Comparison of ENCODE assay signal across 9 cellular contexts in genomic region chr20:25053207-25054132, GRCh38. TPM values are rescaled to one million over a fixed set of nuclear protein-coding genes. Genes with fewer than 3 reads are reported as not detected.
A peak's percentile ranks its signal among the peaks of the same experiment; 100 is the strongest.
DNase-seq lines count a peak whose midpoint lies in the region; ATAC-seq and FAIRE-seq lines count a peak whose summit lies in the region.
"Had no signal": no experiment of that assay in that cellular context is flagged by ENCODE, and none has a peak within 500 bp of the region (broad histone marks: within the 10 kb centered on the region; RNA-seq: fewer than 3 reads in every experiment).

No MANE protein-coding gene starts in this region.

- peak; percentile 41 for FAIRE-seq in GM18507 (lab: Jason Lieb, UNC)

- H3K4me1 ChIP-seq in adipocyte (ENCODE audit: control insufficient read depth, insufficient read depth, low read length) (peaks cover 71% of the 10 kb centered on the region), right cardiac atrium (ENCODE audit: control insufficient read depth, insufficient read depth, low read length) (peaks cover 44% of the 10 kb centered on the region)

- DNase-seq in GM18507 (ENCODE audit: extremely low spot score, insufficient read length, low read depth): no peak
- DNase-seq in adipocyte (ENCODE audit: low read depth): peak; percentile 52
- DNase-seq in right cardiac atrium: peak; percentile 66 to 88 (median 80)
- peak; percentile 35 for DNase-seq in stromal cell of bone marrow (ENCODE audit: low read depth)
- DNase-seq in activated gamma-delta T cell (lab: John Stamatoyannopoulos, UW): no peak
- DNase-seq in NCI-H510A treated with DMSO at 0.1 percent for 48 hours (lab: John Stamatoyannopoulos, UW): no peak
- DNase-seq in iPS-NIHi11 (ENCODE audit: low spot score): no peak
- DNase-seq: activated CD4-positive, alpha-beta T cell treated with anti-CD3 and anti-CD28 coated beads for 4 hours had no signal

- H3K4me3 ChIP-seq in adipocyte (ENCODE audit: low read length): peak overlapping the region; percentile 40
- H3K4me3 ChIP-seq in right cardiac atrium (ENCODE audit: low read length): no peak overlapping the region

- H3K27me3 ChIP-seq in adipocyte (replicated peaks; ENCODE audit: control insufficient read depth, insufficient read depth, low read length): peaks cover under 1% of the 10 kb centered on the region
- no peaks in the 10 kb centered on the region for H3K27me3 ChIP-seq in right cardiac atrium (ENCODE audit: control insufficient read depth, insufficient read depth)

- intact Hi-C loops in right cardiac atrium (cut with DNase I): no loop called here

- H3K9me3 ChIP-seq in adipocyte (ENCODE audit: control insufficient read depth, low read length) (no peaks in the 10 kb centered on the region), right cardiac atrium (ENCODE audit: control insufficient read depth, low read length) (no peaks in the 10 kb centered on the region)

- peak overlapping the region; percentile 95 for H3K27ac ChIP-seq in right cardiac atrium (ENCODE audit: low read length)

- peak overlapping the region; percentile 75 for H3K9ac ChIP-seq in adipocyte (ENCODE audit: low read length)

- no peaks in the 10 kb centered on the region for H3K36me3 ChIP-seq in adipocyte (ENCODE audit: control insufficient read depth, insufficient read depth, low read length, severe bottlenecking)

- peak; percentile 22 to 33 for ATAC-seq in right cardiac atrium
- ATAC-seq in HG03280 (IDR thresholded peaks at IDR 0.05; ENCODE audit: unreplicated experiment): no peak

- 8% methylated on average over 13 of the region's 13 CpGs for WGBS in right cardiac atrium

RNA-seq across cellular contexts. Expression of gene ACSS1, which starts 4.5 kb away (rescaled TPM):
- total RNA-seq in right cardiac atrium: 10 to 100 TPM; 14.8 to 61.8 (median 40.7) TPM
- 29.3 TPM for polyA plus RNA-seq in right cardiac atrium

RNA-seq across cellular contexts. Expression of gene VSX1, which starts 28.5 kb away (rescaled TPM):
- under 1 TPM in 1 of 4 donors, not detected in 3; 0.44 TPM for total RNA-seq in right cardiac atrium
- polyA plus RNA-seq in right cardiac atrium: 0.27 TPM

Comparison
In these comparisons a context has a peak if more than half of its experiments do, and no peak if none do; other contexts are left out.
1. DNase-seq: peak in adipocyte (single experiment), right cardiac atrium (3 of 3) and stromal cell of bone marrow (single experiment); none in GM18507 (single experiment), activated gamma-delta T cell (single experiment), NCI-H510A treated with DMSO at 0.1 percent for 48 hours (single experiment) and iPS-NIHi11 (single experiment).